In the genomic region with DNA sequence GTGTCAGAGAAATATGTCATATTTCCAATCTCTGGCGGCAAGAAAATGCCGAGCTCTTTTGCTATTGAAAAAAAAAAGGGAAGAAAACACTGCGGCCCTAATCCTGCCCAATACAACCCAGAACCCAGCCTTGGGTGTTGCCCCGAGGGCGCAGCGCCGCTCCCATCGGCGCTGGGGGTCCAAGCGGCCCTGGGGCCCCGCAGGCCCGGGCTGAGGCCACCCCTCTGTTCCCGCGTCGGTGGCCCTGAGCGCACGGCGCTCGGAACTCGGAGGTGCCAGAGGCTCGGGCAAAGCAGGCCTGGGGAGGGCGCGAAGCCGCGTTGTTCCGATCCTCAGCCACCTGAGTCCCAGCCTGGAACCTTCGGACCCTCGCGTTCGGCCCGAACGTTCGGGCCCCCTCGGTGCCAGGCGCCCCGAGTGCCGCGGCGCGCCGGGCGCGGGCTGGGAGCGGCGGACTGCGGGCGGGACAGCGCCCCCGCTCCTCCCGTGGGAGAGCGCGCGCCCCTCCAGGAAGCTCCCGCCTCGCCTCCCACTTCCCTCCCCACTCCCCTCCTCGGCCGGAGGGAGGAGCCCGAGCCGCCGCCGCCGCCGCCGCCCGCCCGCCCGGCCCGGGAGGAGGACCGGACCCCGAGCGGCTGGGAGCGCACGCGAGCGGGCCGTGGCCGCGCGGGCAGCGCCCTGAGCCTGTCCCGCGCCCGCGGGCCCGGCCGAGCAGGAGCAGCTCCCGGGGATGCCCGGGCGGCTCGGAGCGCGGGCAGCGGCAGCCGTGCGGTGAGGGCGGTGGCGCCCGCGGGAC, we compare ENCODE assay signal across 8 cellular contexts. TPM values are rescaled to one million over a fixed set of nuclear protein-coding genes. Genes with fewer than 3 reads are reported as not detected.
DNase-seq lines count a peak whose midpoint lies in the region; ATAC-seq, FAIRE-seq and TF ChIP-seq lines count a peak whose summit lies in the region.

A gene (plus strand): TSS at position 594 of the 796 bp plus-strand sequence. CDS start 18,160 bp downstream, outside the sequence.

- peaks cover 4% of the 10 kb centered on the region for H3K36me3 Mint-ChIP-seq in stimulated activated effector memory CD8-positive, alpha-beta T cell treated with anti-CD3 and anti-CD28 coated beads, Interleukin-12 subunit alpha, Interleukin-12 subunit beta, amount 100 ng/mL, for 72 hours

- H4K91ac ChIP-seq in H1 (replicated peaks; ENCODE audit: insufficient read length, low read length), result peak within 1 kb of the TSS; percentile 71

- no peak within 1 kb of the TSS for H3K23ac ChIP-seq in H1 (ENCODE audit: insufficient read length)

- no peaks in the 10 kb centered on the region for H3K36me3 ChIP-seq in BE2C
- H3K36me3 ChIP-seq in KMS-11 (ENCODE audit: insufficient read depth), result no peaks in the 10 kb centered on the region
- H3K36me3 ChIP-seq in H1 (ENCODE audit: control insufficient read depth in 2 of 4, insufficient read depth in 4 of 4, low read length in 3 of 4), result no peaks in the 10 kb centered on the region
- no peaks in the 10 kb centered on the region for H3K36me3 ChIP-seq in lung (ENCODE audit: control insufficient read depth in 2 of 2, insufficient read depth in 2 of 2, low read length in 2 of 2)

- no peak within 1 kb of the TSS for H2BK5ac ChIP-seq in H1 (ENCODE audit: low read depth, low read length)

- H3K27ac ChIP-seq in KMS-11, result no peak within 1 kb of the TSS
- H3K27ac ChIP-seq in H1 (ENCODE audit: low read depth, low read length), result no peak within 1 kb of the TSS; the same call in 1 of the 2 replicates
- peak within 1 kb of the TSS; percentile 75 to 90 for H3K27ac ChIP-seq in lung (ENCODE audit: low read depth in 1 of 2, low read length in 1 of 2)

- no peaks in the 10 kb centered on the region for H3K79me1 ChIP-seq in H1 (ENCODE audit: low read depth, low read length)

- no peak for FAIRE-seq in H1 (lab: Jason Lieb, UNC)

- peak within 1 kb of the TSS; percentile 69 for H3K4me3 Mint-ChIP-seq in stimulated activated effector memory CD8-positive, alpha-beta T cell treated with anti-CD3 and anti-CD28 coated beads, Interleukin-12 subunit alpha, Interleukin-12 subunit beta, amount 100 ng/mL, for 72 hours

- no peak within 1 kb of the TSS for H2AK5ac ChIP-seq in H1 (ENCODE audit: low read depth, low read length)

- CTCF ChIA-PET in H1 (lab: Charles Lee; ENCODE audit: partially characterized antibody), result interaction anchor here (0.6 to 5.4 kb wide), 20 partner anchors 8 to 493 kb away, joined by 3 to 35 read pairs (median 7); no protein-coding TSS in a partner anchor

- POLR2A ChIA-PET in H1 (lab: Charles Lee; ENCODE audit: partially characterized antibody), result interaction anchor here (1.0 to 1.4 kb wide), 3 partner anchors 15 to 161 kb away, joined by 3 to 5 read pairs (median 4); no protein-coding TSS in a partner anchor

- no peak for TF ChIP-seq RAD21 in H1 (IDR thresholded peaks at IDR 0.05 in 1 of 2, conservative IDR thresholded peaks at IDR 0.05 in 1 of 2; ENCODE audit: low read depth in 2 of 2, low read length in 2 of 2)

- H3K4me1 Mint-ChIP-seq in stimulated activated effector memory CD8-positive, alpha-beta T cell treated with anti-CD3 and anti-CD28 coated beads, Interleukin-12 subunit alpha, Interleukin-12 subunit beta, amount 100 ng/mL, for 72 hours, result peaks cover 6% of the 10 kb centered on the region

- no peak within 1 kb of the TSS for H3K56ac ChIP-seq in H1 (replicated peaks; ENCODE audit: insufficient read length, low read depth, low read length)

- H3K4me1 ChIP-seq in BE2C (no peaks in the 10 kb centered on the region), KMS-11 (ENCODE audit: low read depth, poor library complexity, severe bottlenecking) (peaks cover 4% of the 10 kb centered on the region), H1 (replicated peaks in 1 of 4; ENCODE audit: control insufficient read depth in 3 of 4, insufficient read depth in 4 of 4, low read length in 3 of 4) (peaks cover 0 to 10% (median 3%) of the 10 kb centered on the region in 4 experiments; a peak in 5 of 7 replicates), lung (ENCODE audit: control insufficient read depth in 2 of 2, insufficient read depth in 2 of 2, low read length in 2 of 2) (peaks cover 0 to 17% of the 10 kb centered on the region in 2 donors)

- H3K4me2 ChIP-seq in KMS-11, result peak within 1 kb of the TSS; percentile 70
- peak within 1 kb of the TSS; percentile 83 to 86 for H3K4me2 ChIP-seq in H1 (ENCODE audit: insufficient read depth in 1 of 2, low read depth in 2 of 2, low read length in 2 of 2)

- ATAC-seq in GM18867 (IDR thresholded peaks at IDR 0.05; ENCODE audit: unreplicated experiment) (peak; percentile 54), lung (ENCODE audit: insufficient read depth, low FRiP score) (peak; percentile 63)
- ATAC-seq in stimulated activated effector memory CD8-positive, alpha-beta T cell treated with anti-CD3 and anti-CD28 coated beads, Interleukin-12 subunit alpha, Interleukin-12 subunit beta, amount 100 ng/mL, for 72 hours, result peak; percentile 69

- no peak within 1 kb of the TSS for H3K4ac ChIP-seq in H1 (replicated peaks; ENCODE audit: insufficient read length, low read depth, low read length)

- no peak within 1 kb of the TSS for H2BK12ac ChIP-seq in H1 (ENCODE audit: low read depth, low read length)

- H2AFZ ChIP-seq in KMS-11 (ENCODE audit: low read depth) (peak within 1 kb of the TSS; percentile 85), H1 (ENCODE audit: low read length) (peak within 1 kb of the TSS; percentile 72; the same call in 1 of the 2 replicates)

- WGBS in H1 (ENCODE audit: extremely low coverage in 1 of 2, insufficient coverage in 1 of 2, insufficient read length in 1 of 2, insufficient replicate concordance in 2 of 2, low coverage in 1 of 2, low lambda C conversion rate in 2 of 2, missing lambda C conversion rate in 1 of 2), 2 experiments, result 3% methylated on average over 30 of the region's 99 CpGs; no CpG with 5 or more reads in 1 of the 2 experiments
- WGBS in lung, 2 donors, result 0 to 1% methylated on average over 45 to 99 of the region's 99 CpGs

- no peak for TF ChIP-seq EP300 in H1 (IDR thresholded peaks at IDR 0.05; ENCODE audit: borderline replicate concordance in 1 of 2, low read depth in 2 of 2, low read length in 2 of 2)

- H2BK20ac ChIP-seq in H1 (ENCODE audit: low read length), result no peak within 1 kb of the TSS

- no peak within 1 kb of the TSS for H2BK15ac ChIP-seq in H1 (ENCODE audit: low read length)

- no peak within 1 kb of the TSS for H3K14ac ChIP-seq in H1 (ENCODE audit: insufficient read length)

- H4K20me1 ChIP-seq in KMS-11 (ENCODE audit: insufficient read depth) (no peaks in the 10 kb centered on the region), H1 (replicated peaks in 1 of 2; ENCODE audit: control insufficient read depth in 1 of 2, insufficient read depth in 2 of 2, low read length in 2 of 2) (no peaks in the 10 kb centered on the region)

- H3K9me3 ChIP-seq in BE2C (no peaks in the 10 kb centered on the region), H1 (ENCODE audit: insufficient read depth in 2 of 2, low read depth in 1 of 2, low read length in 1 of 2) (no peaks in the 10 kb centered on the region), lung (ENCODE audit: control insufficient read depth in 2 of 2, insufficient read depth in 1 of 2, low read length in 1 of 2) (no peaks in the 10 kb centered on the region)

- peak; percentile 83 for DNase-seq in BE2C
- peak in 1 of 2 experiments; percentile 72 for DNase-seq in H1 (ENCODE audit: low read depth in 1 of 2, low spot score in 2 of 2)
- peak; percentile 59 for DNase-seq in lung (ENCODE audit: low spot score)
- DNase-seq in stimulated activated effector memory CD8-positive, alpha-beta T cell treated with anti-CD3 and anti-CD28 coated beads, Interleukin-12 subunit alpha, Interleukin-12 subunit beta, amount 100 ng/mL, for 72 hours (ENCODE audit: low spot score in 2 of 2), result peak in 1 of 2 donors; percentile 15
- no peak for DNase-seq in T1000 (lab: John Stamatoyannopoulos, UW)

- no peaks in the 10 kb centered on the region for H3K79me2 ChIP-seq in KMS-11 (ENCODE audit: insufficient read depth, low read depth)
- H3K79me2 ChIP-seq in H1 (ENCODE audit: control insufficient read depth in 1 of 2, insufficient read depth in 2 of 2, low read length in 2 of 2), result no peaks in the 10 kb centered on the region

- H3K9ac ChIP-seq in KMS-11 (peak within 1 kb of the TSS; percentile 32; the same call in 1 of the 2 replicates), H1 (replicated peaks in 1 of 4; ENCODE audit: extremely low read depth in 1 of 4, low read depth in 3 of 4, low read length in 3 of 4) (peak within 1 kb of the TSS in 2 of 4 experiments; percentile 20 to 46; a peak in 2 of 7 replicates)

- peak within 1 kb of the TSS; percentile 31 for H4K5ac ChIP-seq in H1 (ENCODE audit: insufficient read length, low read depth, low read length)

- TF ChIP-seq CTCF in BE2C (IDR thresholded peaks at IDR 0.05; ENCODE audit: low read depth, low read length) (no peak), KMS-11 (conservative IDR thresholded peaks at IDR 0.05; ENCODE audit: low read depth, low read length) (no peak), WI38 (IDR thresholded peaks at IDR 0.05; ENCODE audit: low read depth, low read length) (no peak), H1 (IDR thresholded peaks at IDR 0.05; ENCODE audit: control extremely low read depth in 1 of 3, insufficient read depth in 1 of 3, low read depth in 1 of 3, low read length in 3 of 3) (no peak; a peak in 1 of 4 replicates), lung (IDR thresholded peaks at IDR 0.05; ENCODE audit: control extremely low read depth, extremely low read depth) (no peak)

- no peak within 1 kb of the TSS for H2BK120ac ChIP-seq in H1 (replicated peaks; ENCODE audit: low read depth, low read length)

- peak within 1 kb of the TSS; percentile 38 for H3K18ac ChIP-seq in H1 (ENCODE audit: extremely low read depth, low read length)

- H3K27ac Mint-ChIP-seq in stimulated activated effector memory CD8-positive, alpha-beta T cell treated with anti-CD3 and anti-CD28 coated beads, Interleukin-12 subunit alpha, Interleukin-12 subunit beta, amount 100 ng/mL, for 72 hours, result no peak within 1 kb of the TSS

- H3K23me2 ChIP-seq in H1 (ENCODE audit: low read depth, low read length), result peaks cover 3% of the 10 kb centered on the region; the same call in 1 of the 2 replicates

- H3K27me3 ChIP-seq in BE2C, result no peaks in the 10 kb centered on the region
- 0 out of 2 replicates have a peak, but pooled peaks cover 3% of the 10 kb centered on the region for H3K27me3 ChIP-seq in KMS-11 (ENCODE audit: insufficient read depth, low read depth)
- H3K27me3 ChIP-seq in H1 (replicated peaks in 1 of 4; ENCODE audit: control insufficient read depth in 3 of 4, extremely low read depth in 1 of 4, insufficient read depth in 3 of 4, low read length in 3 of 4), result peaks cover 0 to 20% (median 13%) of the 10 kb centered on the region in 4 experiments; a peak in 6 of 7 replicates
- no peaks in the 10 kb centered on the region for H3K27me3 ChIP-seq in lung (ENCODE audit: control insufficient read depth, insufficient read depth)

- peak within 1 kb of the TSS; percentile 72 for H3K4me3 ChIP-seq in BE2C (ENCODE audit: low read depth, low read length)
- H3K4me3 ChIP-seq in KMS-11 (IDR thresholded peaks at IDR 0.05; ENCODE audit: insufficient read depth, low read depth, low read length), result no peak within 1 kb of the TSS
- H3K4me3 ChIP-seq in WI38 (ENCODE audit: low read depth, low read length), result peak within 1 kb of the TSS; percentile 62
- H3K4me3 ChIP-seq in H1 (ENCODE audit: extremely low read depth in 1 of 4, insufficient read depth in 2 of 4, low read depth in 3 of 4, low read length in 4 of 4), result peak within 1 kb of the TSS; percentile 53 to 92 (median 62)
- peak within 1 kb of the TSS; percentile 79 for H3K4me3 ChIP-seq in lung

- peak within 1 kb of the TSS; percentile 94 for H4K8ac ChIP-seq in H1 (ENCODE audit: extremely low read depth, insufficient read depth, low read length)

- TF ChIP-seq POLR2A in H1 (IDR thresholded peaks at IDR 0.05; ENCODE audit: control extremely low read depth in 1 of 2, low read depth in 2 of 2, low read length in 2 of 2), result no peak

- H3K9me3 Mint-ChIP-seq in stimulated activated effector memory CD8-positive, alpha-beta T cell treated with anti-CD3 and anti-CD28 coated beads, Interleukin-12 subunit alpha, Interleukin-12 subunit beta, amount 100 ng/mL, for 72 hours, result no peaks in the 10 kb centered on the region

RNA-seq across cellular contexts. Expression of the gene that starts here (rescaled TPM):
- 28.1 TPM for polyA plus RNA-seq in BE2C (2012; ENCODE audit: insufficient read depth, insufficient read length, low read depth)
- 10.6 and 11.6 TPM in 2 replicates for total RNA-seq in H1 (2021; fragmentation: NEBNext Ultra II Directional; extraction: Animal tissue kit (Norgen Biotek cat#: 25700))
- 38.0 and 39.5 TPM in 2 replicates for polyA plus RNA-seq in H1 (2011; rRNA removed)
- polyA plus RNA-seq in H1 (2011; cell fraction: cytosol; rRNA removed), result 23.2 TPM
- 22.3 TPM for polyA plus RNA-seq in H1 (2011; cell fraction: nucleus; rRNA removed)
- 11.1 to 18.8 TPM (median 16.3 TPM) in 4 replicates for polyA plus RNA-seq in H1 (2012, experiment 1 of 2)
- 20.5 TPM for polyA plus RNA-seq in H1 (2012, experiment 2 of 2)
- 26.2 TPM for polyA plus RNA-seq in H1 (2013, experiment 1 of 2)
- 24.6 TPM for polyA plus RNA-seq in H1 (2013, experiment 2 of 2)
- polyA minus RNA-seq in H1 (2011; rRNA and poly(A)+ RNA removed), result 16.1 and 18.7 TPM in 2 replicates
- 11.2 TPM for polyA minus RNA-seq in H1 (2011; cell fraction: cytosol; rRNA and poly(A)+ RNA removed)
- 9.8 TPM for polyA minus RNA-seq in H1 (2011; cell fraction: nucleus; rRNA and poly(A)+ RNA removed)
- 10 to 100 TPM; 38.1 to 47.2 TPM for total RNA-seq in lung
- 10 to 100 TPM; 57.3 to 76.3 TPM for polyA plus RNA-seq in lung

Comparison
In these comparisons a context has a peak if more than half of its experiments do, and no peak if none do; other contexts are left out.
1. H3K27ac ChIP-seq: peak in lung (2 of 2); none in KMS-11 (single experiment) and H1 (single experiment).
2. Peak in every context shown above with its lines, with median percentiles within 50 percentile points of each other: ATAC-seq.